1 cellular context compared by ENCODE assay signal in the genomic region with DNA sequence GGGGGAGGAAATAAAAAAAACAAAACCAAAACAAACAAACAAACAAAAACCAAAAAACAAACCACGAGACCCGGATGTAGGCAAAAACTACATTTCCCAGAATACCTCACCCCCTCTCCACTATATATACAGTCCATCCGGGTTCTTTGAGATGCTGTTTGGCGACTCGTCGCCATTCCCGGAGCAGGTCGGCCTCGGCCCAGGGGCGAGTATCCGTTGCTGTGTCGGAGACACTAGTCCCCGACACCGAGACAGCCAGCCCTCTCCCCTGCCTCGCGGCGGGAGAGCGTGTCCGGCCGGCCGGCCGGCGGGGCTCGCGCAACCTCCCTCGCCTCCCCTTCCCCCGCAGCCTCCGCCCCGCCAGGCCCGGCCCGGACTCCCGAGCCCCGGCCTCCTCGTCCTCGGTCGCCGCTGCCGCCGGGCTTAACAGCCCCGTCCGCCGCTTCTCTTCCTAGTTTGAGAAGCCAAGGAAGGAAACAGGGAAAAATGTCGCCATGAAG.
TF ChIP-seq lines count a peak whose summit lies in the region.

A gene (plus strand): TSS at position 154 of the 500 bp plus-strand sequence. CDS start 456 bp downstream, outside the sequence.

TF ChIP-seq in GM12878, 131 proteins besides CTCF, POLR2A, EP300 and RAD21 (continued from another document):
- peak; percentile 69 for TF ChIP-seq DPF2 (IDR thresholded peaks at IDR 0.05)
- no peak for TF ChIP-seq CHD1 (IDR thresholded peaks at IDR 0.05; ENCODE audit: low read depth, low read length)
- TF ChIP-seq, protein P1, sequence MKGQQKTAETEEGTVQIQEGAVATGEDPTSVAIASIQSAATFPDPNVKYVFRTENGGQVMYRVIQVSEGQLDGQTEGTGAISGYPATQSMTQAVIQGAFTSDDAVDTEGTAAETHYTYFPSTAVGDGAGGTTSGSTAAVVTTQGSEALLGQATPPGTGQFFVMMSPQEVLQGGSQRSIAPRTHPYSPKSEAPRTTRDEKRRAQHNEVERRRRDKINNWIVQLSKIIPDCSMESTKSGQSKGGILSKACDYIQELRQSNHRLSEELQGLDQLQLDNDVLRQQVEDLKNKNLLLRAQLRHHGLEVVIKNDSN (IDR thresholded peaks at IDR 0.05; ENCODE audit: borderline replicate concordance, extremely low read length, insufficient read depth, low read depth, low read length), result no peak
- peak; percentile 25; the same call in 1 of the 2 replicates for TF ChIP-seq CREM (IDR thresholded peaks at IDR 0.05; ENCODE audit: low read depth)
- no peak for TF ChIP-seq LARP7 (IDR thresholded peaks at IDR 0.05)
- TF ChIP-seq CBFB (IDR thresholded peaks at IDR 0.05; ENCODE audit: low read depth), result 0 out of 2 replicates have a peak, but pooled peaks have one; percentile 46
- TF ChIP-seq JUNB (IDR thresholded peaks at IDR 0.05), result no peak
- TF ChIP-seq TAF1 (IDR thresholded peaks at IDR 0.05; ENCODE audit: borderline replicate concordance, low read depth, low read length), result peak; percentile 65
- TF ChIP-seq, protein P2, sequence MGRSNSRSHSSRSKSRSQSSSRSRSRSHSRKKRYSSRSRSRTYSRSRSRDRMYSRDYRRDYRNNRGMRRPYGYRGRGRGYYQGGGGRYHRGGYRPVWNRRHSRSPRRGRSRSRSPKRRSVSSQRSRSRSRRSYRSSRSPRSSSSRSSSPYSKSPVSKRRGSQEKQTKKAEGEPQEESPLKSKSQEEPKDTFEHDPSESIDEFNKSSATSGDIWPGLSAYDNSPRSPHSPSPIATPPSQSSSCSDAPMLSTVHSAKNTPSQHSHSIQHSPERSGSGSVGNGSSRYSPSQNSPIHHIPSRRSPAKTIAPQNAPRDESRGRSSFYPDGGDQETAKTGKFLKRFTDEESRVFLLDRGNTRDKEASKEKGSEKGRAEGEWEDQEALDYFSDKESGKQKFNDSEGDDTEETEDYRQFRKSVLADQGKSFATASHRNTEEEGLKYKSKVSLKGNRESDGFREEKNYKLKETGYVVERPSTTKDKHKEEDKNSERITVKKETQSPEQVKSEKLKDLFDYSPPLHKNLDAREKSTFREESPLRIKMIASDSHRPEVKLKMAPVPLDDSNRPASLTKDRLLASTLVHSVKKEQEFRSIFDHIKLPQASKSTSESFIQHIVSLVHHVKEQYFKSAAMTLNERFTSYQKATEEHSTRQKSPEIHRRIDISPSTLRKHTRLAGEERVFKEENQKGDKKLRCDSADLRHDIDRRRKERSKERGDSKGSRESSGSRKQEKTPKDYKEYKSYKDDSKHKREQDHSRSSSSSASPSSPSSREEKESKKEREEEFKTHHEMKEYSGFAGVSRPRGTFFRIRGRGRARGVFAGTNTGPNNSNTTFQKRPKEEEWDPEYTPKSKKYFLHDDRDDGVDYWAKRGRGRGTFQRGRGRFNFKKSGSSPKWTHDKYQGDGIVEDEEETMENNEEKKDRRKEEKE (IDR thresholded peaks at IDR 0.05), result 0 out of 2 replicates have a peak, but pooled peaks have one; percentile 14
- no peak for TF ChIP-seq STAT3 (IDR thresholded peaks at IDR 0.05; ENCODE audit: low read depth, low read length)
- TF ChIP-seq, protein P3, sequence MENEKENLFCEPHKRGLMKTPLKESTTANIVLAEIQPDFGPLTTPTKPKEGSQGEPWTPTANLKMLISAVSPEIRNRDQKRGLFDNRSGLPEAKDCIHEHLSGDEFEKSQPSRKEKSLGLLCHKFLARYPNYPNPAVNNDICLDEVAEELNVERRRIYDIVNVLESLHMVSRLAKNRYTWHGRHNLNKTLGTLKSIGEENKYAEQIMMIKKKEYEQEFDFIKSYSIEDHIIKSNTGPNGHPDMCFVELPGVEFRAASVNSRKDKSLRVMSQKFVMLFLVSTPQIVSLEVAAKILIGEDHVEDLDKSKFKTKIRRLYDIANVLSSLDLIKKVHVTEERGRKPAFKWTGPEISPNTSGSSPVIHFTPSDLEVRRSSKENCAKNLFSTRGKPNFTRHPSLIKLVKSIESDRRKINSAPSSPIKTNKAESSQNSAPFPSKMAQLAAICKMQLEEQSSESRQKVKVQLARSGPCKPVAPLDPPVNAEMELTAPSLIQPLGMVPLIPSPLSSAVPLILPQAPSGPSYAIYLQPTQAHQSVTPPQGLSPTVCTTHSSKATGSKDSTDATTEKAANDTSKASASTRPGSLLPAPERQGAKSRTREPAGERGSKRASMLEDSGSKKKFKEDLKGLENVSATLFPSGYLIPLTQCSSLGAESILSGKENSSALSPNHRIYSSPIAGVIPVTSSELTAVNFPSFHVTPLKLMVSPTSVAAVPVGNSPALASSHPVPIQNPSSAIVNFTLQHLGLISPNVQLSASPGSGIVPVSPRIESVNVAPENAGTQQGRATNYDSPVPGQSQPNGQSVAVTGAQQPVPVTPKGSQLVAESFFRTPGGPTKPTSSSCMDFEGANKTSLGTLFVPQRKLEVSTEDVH (IDR thresholded peaks at IDR 0.05; ENCODE audit: low read depth, partially characterized antibody), result no peak
- no peak for TF ChIP-seq MTA3 (IDR thresholded peaks at IDR 0.05; ENCODE audit: borderline replicate concordance, low read length)
- TF ChIP-seq SMARCA5 (IDR thresholded peaks at IDR 0.05), result peak; percentile 63
- TF ChIP-seq, protein P4, sequence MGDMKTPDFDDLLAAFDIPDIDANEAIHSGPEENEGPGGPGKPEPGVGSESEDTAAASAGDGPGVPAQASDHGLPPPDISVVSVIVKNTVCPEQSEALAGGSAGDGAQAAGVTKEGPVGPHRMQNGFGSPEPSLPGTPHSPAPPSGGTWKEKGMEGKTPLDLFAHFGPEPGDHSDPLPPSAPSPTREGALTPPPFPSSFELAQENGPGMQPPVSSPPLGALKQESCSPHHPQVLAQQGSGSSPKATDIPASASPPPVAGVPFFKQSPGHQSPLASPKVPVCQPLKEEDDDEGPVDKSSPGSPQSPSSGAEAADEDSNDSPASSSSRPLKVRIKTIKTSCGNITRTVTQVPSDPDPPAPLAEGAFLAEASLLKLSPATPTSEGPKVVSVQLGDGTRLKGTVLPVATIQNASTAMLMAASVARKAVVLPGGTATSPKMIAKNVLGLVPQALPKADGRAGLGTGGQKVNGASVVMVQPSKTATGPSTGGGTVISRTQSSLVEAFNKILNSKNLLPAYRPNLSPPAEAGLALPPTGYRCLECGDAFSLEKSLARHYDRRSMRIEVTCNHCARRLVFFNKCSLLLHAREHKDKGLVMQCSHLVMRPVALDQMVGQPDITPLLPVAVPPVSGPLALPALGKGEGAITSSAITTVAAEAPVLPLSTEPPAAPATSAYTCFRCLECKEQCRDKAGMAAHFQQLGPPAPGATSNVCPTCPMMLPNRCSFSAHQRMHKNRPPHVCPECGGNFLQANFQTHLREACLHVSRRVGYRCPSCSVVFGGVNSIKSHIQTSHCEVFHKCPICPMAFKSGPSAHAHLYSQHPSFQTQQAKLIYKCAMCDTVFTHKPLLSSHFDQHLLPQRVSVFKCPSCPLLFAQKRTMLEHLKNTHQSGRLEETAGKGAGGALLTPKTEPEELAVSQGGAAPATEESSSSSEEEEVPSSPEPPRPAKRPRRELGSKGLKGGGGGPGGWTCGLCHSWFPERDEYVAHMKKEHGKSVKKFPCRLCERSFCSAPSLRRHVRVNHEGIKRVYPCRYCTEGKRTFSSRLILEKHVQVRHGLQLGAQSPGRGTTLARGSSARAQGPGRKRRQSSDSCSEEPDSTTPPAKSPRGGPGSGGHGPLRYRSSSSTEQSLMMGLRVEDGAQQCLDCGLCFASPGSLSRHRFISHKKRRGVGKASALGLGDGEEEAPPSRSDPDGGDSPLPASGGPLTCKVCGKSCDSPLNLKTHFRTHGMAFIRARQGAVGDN (IDR thresholded peaks at IDR 0.05), result peak; percentile 73
- TF ChIP-seq ETV6 (conservative IDR thresholded peaks at IDR 0.05 in 1 of 2, IDR thresholded peaks at IDR 0.05 in 1 of 2; ENCODE audit: borderline replicate concordance in 1 of 2, low read depth in 1 of 2), result no peak
- TF ChIP-seq POLR2AphosphoS2 (IDR thresholded peaks at IDR 0.05; ENCODE audit: low read depth, low read length), result peak; percentile 91
- TF ChIP-seq YBX1 (IDR thresholded peaks at IDR 0.05), result no peak
- TF ChIP-seq ASH2L (IDR thresholded peaks at IDR 0.05; ENCODE audit: borderline replicate concordance, low read depth), result no peak
- peak; percentile 72 for TF ChIP-seq CREB1 (IDR thresholded peaks at IDR 0.05; ENCODE audit: low read depth)
- TF ChIP-seq BRCA1 (IDR thresholded peaks at IDR 0.05; ENCODE audit: low read depth, low read length), result no peak
- TF ChIP-seq SUZ12 (IDR thresholded peaks at IDR 0.05; ENCODE audit: unreplicated experiment), result no peak
- TF ChIP-seq RCOR1 (conservative IDR thresholded peaks at IDR 0.05; ENCODE audit: low read depth, low read length), result no peak
- TF ChIP-seq ZNF217 (IDR thresholded peaks at IDR 0.05), result no peak
- TF ChIP-seq, protein P5, sequence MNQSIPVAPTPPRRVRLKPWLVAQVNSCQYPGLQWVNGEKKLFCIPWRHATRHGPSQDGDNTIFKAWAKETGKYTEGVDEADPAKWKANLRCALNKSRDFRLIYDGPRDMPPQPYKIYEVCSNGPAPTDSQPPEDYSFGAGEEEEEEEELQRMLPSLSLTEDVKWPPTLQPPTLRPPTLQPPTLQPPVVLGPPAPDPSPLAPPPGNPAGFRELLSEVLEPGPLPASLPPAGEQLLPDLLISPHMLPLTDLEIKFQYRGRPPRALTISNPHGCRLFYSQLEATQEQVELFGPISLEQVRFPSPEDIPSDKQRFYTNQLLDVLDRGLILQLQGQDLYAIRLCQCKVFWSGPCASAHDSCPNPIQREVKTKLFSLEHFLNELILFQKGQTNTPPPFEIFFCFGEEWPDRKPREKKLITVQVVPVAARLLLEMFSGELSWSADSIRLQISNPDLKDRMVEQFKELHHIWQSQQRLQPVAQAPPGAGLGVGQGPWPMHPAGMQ (IDR thresholded peaks at IDR 0.05; ENCODE audit: borderline replicate concordance), result no peak
- 0 out of 4 replicates have a peak, but pooled peaks of 1 of the 2 experiments have one; percentile 26 for TF ChIP-seq BHLHE40 (IDR thresholded peaks at IDR 0.05; ENCODE audit: borderline replicate concordance in 1 of 2, low read depth in 2 of 2, low read length in 1 of 2)
- no peak for TF ChIP-seq TCF7 (IDR thresholded peaks at IDR 0.05; ENCODE audit: borderline replicate concordance)
- peak; percentile 83; the same call in 2 of the 3 replicates for TF ChIP-seq POU2F2 (IDR thresholded peaks at IDR 0.05; ENCODE audit: borderline replicate concordance, low read depth, low read length)
- TF ChIP-seq PML (IDR thresholded peaks at IDR 0.05; ENCODE audit: low read length), result peak; percentile 86
TF ChIP-seq in GM12878: peak in this region for 39.
